10 cellular contexts compared by ENCODE assay signal in the genomic region with DNA sequence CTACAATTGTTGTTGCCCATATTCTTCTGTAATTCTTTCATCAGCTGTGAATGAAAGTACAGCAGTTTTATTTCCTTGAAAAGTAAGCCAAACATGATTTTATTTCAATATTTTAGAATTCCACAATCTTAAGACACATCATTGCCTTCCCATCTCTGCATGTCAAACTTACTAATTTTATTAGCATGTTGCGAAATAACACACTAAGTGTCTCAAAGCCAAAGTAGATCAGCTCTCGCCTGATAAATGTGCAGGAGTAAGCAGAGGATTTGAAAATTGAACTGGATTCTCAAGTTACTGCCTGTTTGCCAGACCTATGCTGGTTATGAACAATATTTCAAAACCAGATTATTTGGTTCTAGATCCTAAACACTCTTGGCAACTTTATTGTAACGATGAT. TPM values are rescaled to one million over a fixed set of nuclear protein-coding genes. Genes with fewer than 3 reads are reported as not detected.
A peak's percentile ranks its signal among the peaks of the same experiment; 100 is the strongest.
DNase-seq lines count a peak whose midpoint lies in the region; ATAC-seq, FAIRE-seq and TF ChIP-seq lines count a peak whose summit lies in the region.
"Had no signal": no experiment of that assay in that cellular context is flagged by ENCODE, and none has a peak within 500 bp of the region (broad histone marks: within the 10 kb centered on the region; RNA-seq: fewer than 3 reads in every experiment).

No MANE protein-coding gene starts in this region.

- FAIRE-seq in frontal cortex (lab: Jason Lieb, UNC): no peak

- DNase-seq in AG09319 (ENCODE audit: extremely low read depth, low read depth) (peak; percentile 12), HFFc6 (no peak), amniotic epithelial cell (ENCODE audit: low read depth) (peak; percentile 76), naive B cell (no peak), NCI-H1417 (lab: John Stamatoyannopoulos, UW) (no peak), frontal cortex (ENCODE audit: low spot score in 2 of 2) (no peak)
- DNase-seq in stimulated activated CD4-positive, alpha-beta T cell treated with anti-CD3 and anti-CD28 coated beads, Interleukin-1b, Interleukin-23, amount 100 ng/mL, for 48 hours: no peak
- DNase-seq: KG1, left colon had no signal

- no peak overlapping the region for H3K4me3 Mint-ChIP-seq in HFFc6
- H3K4me3 Mint-ChIP-seq in naive B cell: peak overlapping the region; percentile 68 to 91 (median 82)

- H3K36me3 Mint-ChIP-seq in HFFc6 (ENCODE audit: low read depth) (peaks cover 64% of the 10 kb centered on the region), naive B cell (peaks cover 6 to 20% of the 10 kb centered on the region in 2 donors)

- ATAC-seq in naive B cell (ENCODE audit: low read depth in 2 of 2) (no peak), GM18873 (IDR thresholded peaks at IDR 0.05; ENCODE audit: low FRiP score, unreplicated experiment) (no peak)

- H3K27me3 Mint-ChIP-seq in HFFc6 (ENCODE audit: insufficient read depth) (no peaks in the 10 kb centered on the region; the same call in 1 of the 2 replicates), naive B cell (no peaks in the 10 kb centered on the region)

- peak overlapping the region; percentile 23; the same call in 1 of the 2 replicates for H3K27ac Mint-ChIP-seq in HFFc6
- peak overlapping the region; percentile 90 to 100 (median 96) for H3K27ac Mint-ChIP-seq in naive B cell

- H3K4me1 Mint-ChIP-seq in HFFc6 (ENCODE audit: low read depth): peaks cover 70% of the 10 kb centered on the region
- H3K4me1 Mint-ChIP-seq in naive B cell: peaks cover 67 to 97% (median 91%) of the 10 kb centered on the region in 3 donors

- TF ChIP-seq CTCF in AG09319 (IDR thresholded peaks at IDR 0.05; ENCODE audit: low read depth, low read length) (no peak), HFFc6 (IDR thresholded peaks at IDR 0.05) (no peak)

- H3K9me3 Mint-ChIP-seq in HFFc6: no peaks in the 10 kb centered on the region
- H3K9me3 Mint-ChIP-seq in naive B cell: peaks cover 0 to 2% (median 0%) of the 10 kb centered on the region in 7 donors

RNA-seq across cellular contexts. Expression of a gene that starts 25.7 kb away (rescaled TPM):
- total RNA-seq in HFFc6 (2021; fragmentation: NEBNext Ultra II Directional; extraction: Animal tissue kit (Norgen Biotek cat#: 25700)): 100 to 1,000 TPM in 4 of 6 experiments, 10 to 100 TPM in 2; 78.5 to 135 (median 118) TPM
- 100 to 1,000 TPM in 5 of 6 donors, 10 to 100 TPM in 1; 99.4 to 169 (median 116) TPM for polyA plus RNA-seq in naive B cell (ENCODE audit: low read depth in 6 of 6)
- 4.5 TPM for total RNA-seq in frontal cortex

Comparison
In these comparisons a context has a peak if more than half of its experiments do, and no peak if none do; other contexts are left out.
1. DNase-seq: peak in AG09319 (single experiment) and amniotic epithelial cell (single experiment); none in HFFc6 (single experiment), naive B cell (single experiment), NCI-H1417 (0 of 3), frontal cortex (0 of 2) and stimulated activated CD4-positive, alpha-beta T cell treated with anti-CD3 and anti-CD28 coated beads, Interleukin-1b, Interleukin-23, amount 100 ng/mL, for 48 hours (single experiment).
2. RNA of a gene that starts 25.7 kb away (total RNA-seq): 78.5 to 135 TPM in HFFc6; 4.5 TPM in frontal cortex (single experiment); every median in the first group is over 10 times any median in the second.